ENCODE assay signal across 1 cellular context in the genomic region with DNA sequence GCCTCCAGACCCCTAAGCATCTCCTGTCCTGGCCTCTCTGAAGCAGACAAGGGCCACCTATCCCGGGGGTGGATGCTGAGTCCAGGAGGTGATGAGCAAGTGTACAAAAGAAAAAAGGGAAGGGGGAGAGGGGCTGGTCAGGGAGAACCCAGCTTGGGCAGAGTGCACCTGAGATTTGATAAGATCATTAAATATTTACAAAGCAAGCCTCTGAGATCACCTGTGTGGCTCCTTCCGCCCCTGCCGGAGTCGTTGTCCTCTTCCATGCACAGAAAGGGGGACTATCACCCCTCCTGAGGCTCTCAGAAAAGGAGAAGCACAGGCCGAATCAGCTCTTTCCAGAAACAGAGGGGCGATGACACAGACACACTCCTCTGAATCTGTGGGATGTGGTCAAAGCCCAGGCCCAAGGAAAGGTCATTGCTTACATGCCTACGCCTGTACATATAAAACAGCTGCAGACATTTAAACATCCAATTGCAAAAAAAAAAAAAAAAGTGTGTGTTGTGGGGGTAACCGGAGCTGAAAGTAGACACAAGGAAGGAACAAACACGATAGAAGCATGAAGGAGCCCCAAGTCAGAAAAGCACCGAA.
TF ChIP-seq lines count a peak whose summit lies in the region.

No MANE protein-coding gene starts in this region.

TF ChIP-seq in H1, 55 proteins besides CTCF, POLR2A, EP300 and RAD21:
- no peak for TF ChIP-seq TCF12 (IDR thresholded peaks at IDR 0.05; ENCODE audit: low read depth, low read length)
TF ChIP-seq in H1: peak in this region for 0.
